Comparison of ENCODE assay signal across 13 cellular contexts in genomic region chr2:138716183-138716582, GRCh38.
DNase-seq lines count a peak whose midpoint lies in the region; ATAC-seq and TF ChIP-seq lines count a peak whose summit lies in the region.
"Had no signal": no experiment of that assay in that cellular context is flagged by ENCODE, and none has a peak within 500 bp of the region (broad histone marks: within the 10 kb centered on the region; RNA-seq: fewer than 3 reads in every experiment).

No MANE protein-coding gene starts in this region.

- no peak overlapping the region for H3K27ac ChIP-seq in stomach
- H3K27ac ChIP-seq: HL-60, left lung had no signal

- H3K4me3 ChIP-seq in stomach, result no peak overlapping the region
- H3K4me3 ChIP-seq: left lung had no signal

- 74 to 91% (median 81%) methylated on average over 5 of the region's 5 CpGs for WGBS in stomach, 5 donors

- DNase-seq in GM10248 (ENCODE audit: extremely low spot score) (peak; percentile 18), GM20000 (ENCODE audit: low spot score) (peak; percentile 8), KBM-7 (peak; percentile 2), cerebellar cortex (ENCODE audit: low spot score) (peak; percentile 7), COLO829 (ENCODE audit: low spot score) (no peak), stomach (no peak)
- no peak for DNase-seq in activated CD4-positive, alpha-beta T cell treated with anti-CD3 and anti-CD28 coated beads, Interleukin-2, amount 50 U/mL, for 48 hours
- DNase-seq: cerebellar nuclear complex, HFFc6, left lung, NCI-H187 had no signal

- POLR2A ChIA-PET in GM10248 (lab: Yijun Ruan, JAX), result no interaction called here

- intact Hi-C loops in stomach (cut with DNase I; ENCODE audit: low total_unique reads), result no loop called here

- peak; percentile 50 for TF ChIP-seq CTCF in GM10248 (IDR thresholded peaks at IDR 0.05; ENCODE audit: control extremely low read depth, extremely low read depth, low read depth, missing control alignments)
- TF ChIP-seq CTCF in GM20000 (IDR thresholded peaks at IDR 0.05; ENCODE audit: extremely low read depth, missing control alignments), result peak; percentile 13
- no peak for TF ChIP-seq CTCF in stomach (IDR thresholded peaks at IDR 0.05)

- no peaks in the 10 kb centered on the region for H3K27me3 ChIP-seq in stomach
- H3K27me3 ChIP-seq: left lung had no signal

- H3K36me3 ChIP-seq in stomach, result no peaks in the 10 kb centered on the region
- H3K36me3 ChIP-seq: left lung had no signal

- TF ChIP-seq EP300 in stomach (IDR thresholded peaks at IDR 0.05), result no peak

- no peaks in the 10 kb centered on the region for H3K9me3 ChIP-seq in stomach
- H3K9me3 ChIP-seq: left lung had no signal

- H3K4me1 ChIP-seq in stomach, result no peaks in the 10 kb centered on the region
- H3K4me1 ChIP-seq: left lung had no signal

- ATAC-seq in GM21447 (IDR thresholded peaks at IDR 0.05; ENCODE audit: unreplicated experiment), result no peak
- ATAC-seq: left lung had no signal

- CTCF ChIA-PET in GM10248 (lab: Yijun Ruan, JAX), result interaction anchor here (1.0 to 1.4 kb wide), 4 partner anchors 9 to 805 kb away, joined by 3 read pairs; no protein-coding TSS in a partner anchor

- no peak for TF ChIP-seq POLR2A in stomach (IDR thresholded peaks at IDR 0.05)

- in situ Hi-C loops in KBM-7 (cut with MboI; ENCODE audit: low pct_unique_long_range_greater_than_20kb, low sequenced_read_pairs), result no loop called here

Comparison
In these comparisons a context has a peak if more than half of its experiments do, and no peak if none do; other contexts are left out.
1. DNase-seq: peak in GM10248 (single experiment), GM20000 (single experiment), KBM-7 (single experiment) and cerebellar cortex (single experiment); none in COLO829 (single experiment), stomach (single experiment) and activated CD4-positive, alpha-beta T cell treated with anti-CD3 and anti-CD28 coated beads, Interleukin-2, amount 50 U/mL, for 48 hours (0 of 2).
2. CTCF ChIP-seq: peak in GM10248 (single experiment) and GM20000 (single experiment); none in stomach (0 of 7).